Comparison of ENCODE assay signal across 1 cellular context in the genomic region with DNA sequence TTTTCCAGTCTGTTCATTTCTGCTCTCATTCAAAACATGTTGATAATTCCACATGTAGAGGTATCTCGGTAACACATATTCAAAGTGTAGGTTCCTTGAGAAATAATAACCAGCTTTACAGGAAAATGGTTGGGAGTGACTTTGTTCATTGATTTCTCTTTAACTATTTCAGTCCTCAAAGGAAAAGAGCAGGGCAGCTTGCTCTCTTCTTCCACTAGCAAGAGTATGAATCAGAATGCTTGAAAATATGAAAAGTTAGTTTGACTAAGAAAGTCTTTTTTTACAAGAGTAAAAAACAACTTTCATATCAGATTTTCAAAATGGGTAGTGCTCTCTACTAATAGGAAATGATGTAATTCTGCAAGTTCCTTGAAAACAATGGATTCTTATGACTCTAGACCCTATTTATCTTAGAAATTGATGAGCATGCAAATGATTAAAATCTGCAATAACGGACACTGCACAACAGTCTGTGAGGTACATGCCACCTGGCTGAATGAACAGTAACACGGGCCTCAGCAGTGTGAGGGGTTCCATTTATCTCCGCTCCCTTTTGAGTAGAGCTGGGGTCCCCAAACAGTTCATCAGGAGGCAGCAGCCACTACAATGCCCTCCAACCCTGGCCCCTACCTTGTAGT.
A peak's percentile ranks its signal among the peaks of the same experiment; 100 is the strongest.
TF ChIP-seq lines count a peak whose summit lies in the region.

No MANE protein-coding gene starts in this region.

TF ChIP-seq in K562, 482 proteins besides CTCF, POLR2A, EP300 and RAD21:
- TF ChIP-seq HMG20B (CRISPR knock-in tag; IDR thresholded peaks at IDR 0.05) (no peak), ZFX (CRISPR knock-in tag; IDR thresholded peaks at IDR 0.05) (no peak), PYGO2 (tag; IDR thresholded peaks at IDR 0.05) (no peak), SETDB1 (IDR thresholded peaks at IDR 0.05; ENCODE audit: low read length) (no peak), ZNF316 (IDR thresholded peaks at IDR 0.05) (peak; percentile 26; the same call in 1 of the 2 replicates), NBN (IDR thresholded peaks at IDR 0.05; ENCODE audit: low read depth) (no peak)
- TF ChIP-seq, protein P1, sequence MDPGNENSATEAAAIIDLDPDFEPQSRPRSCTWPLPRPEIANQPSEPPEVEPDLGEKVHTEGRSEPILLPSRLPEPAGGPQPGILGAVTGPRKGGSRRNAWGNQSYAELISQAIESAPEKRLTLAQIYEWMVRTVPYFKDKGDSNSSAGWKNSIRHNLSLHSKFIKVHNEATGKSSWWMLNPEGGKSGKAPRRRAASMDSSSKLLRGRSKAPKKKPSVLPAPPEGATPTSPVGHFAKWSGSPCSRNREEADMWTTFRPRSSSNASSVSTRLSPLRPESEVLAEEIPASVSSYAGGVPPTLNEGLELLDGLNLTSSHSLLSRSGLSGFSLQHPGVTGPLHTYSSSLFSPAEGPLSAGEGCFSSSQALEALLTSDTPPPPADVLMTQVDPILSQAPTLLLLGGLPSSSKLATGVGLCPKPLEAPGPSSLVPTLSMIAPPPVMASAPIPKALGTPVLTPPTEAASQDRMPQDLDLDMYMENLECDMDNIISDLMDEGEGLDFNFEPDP (CRISPR knock-in tag; IDR thresholded peaks at IDR 0.05): no peak
